33 cellular contexts compared by ENCODE assay signal in genomic region chr6:135240711-135241110, GRCh38. TPM values are rescaled to one million over a fixed set of nuclear protein-coding genes. Genes with fewer than 3 reads are reported as not detected.
"Had no signal": no experiment of that assay in that cellular context is flagged by ENCODE, and none has a peak within 500 bp of the region (broad histone marks: within the 10 kb centered on the region; RNA-seq: fewer than 3 reads in every experiment).

No MANE protein-coding gene starts in this region.

- H3K27ac ChIP-seq: adrenal gland, ascending aorta, body of pancreas, brain microvascular endothelial cell, breast epithelium, cardiac muscle cell had no signal

- DNase-seq: activated effector memory CD4-positive, alpha-beta T cell treated with anti-CD3 and anti-CD28 coated beads, Interleukin-2, amount 50 U/mL, for 16 hours; activated gamma-delta T cell; activated gamma-delta T cell treated with Interleukin-2 at 50 U/mL for 16 hours; activated naive CD4-positive, alpha-beta T cell; activated naive CD4-positive, alpha-beta T cell treated with anti-CD3 and anti-CD28 coated beads for 36 hours; activated naive CD4-positive, alpha-beta T cell treated with anti-CD3 and anti-CD28 coated beads, Interleukin-2, amount 10 ng/mL, durations not matched to agents 7 days and 5 days; activated naive CD4-positive, alpha-beta T cell treated with anti-CD3 and anti-CD28 coated beads, Interleukin-2, amount 50 U/mL, for 16 hours; activated naive CD4-positive, alpha-beta T cell treated with Interleukin-2 at 50 U/mL for 16 hours; activated naive CD8-positive, alpha-beta T cell treated with anti-CD3 and anti-CD28 coated beads for 36 hours; activated naive CD8-positive, alpha-beta T cell treated with anti-CD3 and anti-CD28 coated beads, Interleukin-2, amount 10 ng/mL, durations not matched to agents 7 days and 5 days; activated naive CD8-positive, alpha-beta T cell treated with anti-CD3 and anti-CD28 coated beads, Interleukin-2, amount 50 U/mL, for 24 hours; activated T-cell treated with anti-CD3 and anti-CD28 coated beads, Interleukin-2, amount 50 U/mL, for 1 hour; activated T-cell treated with anti-CD3 and anti-CD28 coated beads, Interleukin-2, amount 50 U/mL, for 24 hours; activated T-cell treated with anti-CD3 and anti-CD28 coated beads, Interleukin-2, amount 50 U/mL, for 4 hours; activated T-cell treated with anti-CD3 and anti-CD28 coated beads, Interleukin-2, amount 50 U/mL, for 48 hours; activated T-cell treated with anti-CD3 and anti-CD28 coated beads, Interleukin-2, amount 50 U/mL, for 72 hours; adrenal gland; amniotic stem cell; amygdala; anterior cingulate cortex; aorta; body of pancreas; brain microvascular endothelial cell; caudate nucleus; central memory CD4-positive, alpha-beta T cell; cerebellar nuclear complex had no signal

- FAIRE-seq: astrocyte, bronchial epithelial cell had no signal

- H3K4me1 ChIP-seq: adrenal gland, ascending aorta, body of pancreas, breast epithelium had no signal

- H3K36me3 ChIP-seq: adrenal gland, ascending aorta, brain microvascular endothelial cell, breast epithelium, cardiac muscle cell had no signal

- H3K9me3 ChIP-seq: adrenal gland, ascending aorta, body of pancreas, breast epithelium had no signal

- ATAC-seq: activated naive CD4-positive, alpha-beta T cell treated with anti-CD3 and anti-CD28 coated beads, Interleukin-2, amount 50 U/mL, for 72 hours; activated naive CD8-positive, alpha-beta T cell treated with anti-CD3 and anti-CD28 coated beads, Interleukin-2, amount 50 U/mL, for 24 hours; activated T-cell treated with anti-CD3 and anti-CD28 coated beads, Interleukin-2, amount 50 U/mL, for 4 hours; activated T-cell treated with anti-CD3 and anti-CD28 coated beads, Interleukin-2, amount 50 U/mL, for 72 hours; activated T-helper 17 cell treated with anti-CD3 and anti-CD28 coated beads, Interleukin-2, amount 50 U/mL, for 72 hours; body of pancreas had no signal

- H3K4me3 ChIP-seq: adrenal gland, ascending aorta, body of pancreas, breast epithelium, cardiac muscle cell had no signal

- H3K27me3 ChIP-seq: adrenal gland, ascending aorta, body of pancreas, brain microvascular endothelial cell, breast epithelium, cardiac muscle cell had no signal

RNA-seq across cellular contexts. Expression of gene MYB, which starts 59.6 kb away (rescaled TPM):
- total RNA-seq: ascending aorta, astrocyte, body of pancreas had no signal
